8 cellular contexts compared by ENCODE assay signal in genomic region chr12:54368016-54368708, GRCh38. TPM values are rescaled to one million over a fixed set of nuclear protein-coding genes. Genes with fewer than 3 reads are reported as not detected.
A peak's percentile ranks its signal among the peaks of the same experiment; 100 is the strongest.
DNase-seq lines count a peak whose midpoint lies in the region; ATAC-seq and TF ChIP-seq lines count a peak whose summit lies in the region.

No MANE protein-coding gene starts in this region.

- intact Hi-C loops in esophagus squamous epithelium (cut with DNase I), result loop anchor here (10.0 kb wide), 1 partner anchor 73 kb away; no protein-coding TSS in a partner anchor

- peak overlapping the region; percentile 50 for H3K9ac ChIP-seq in Loucy (ENCODE audit: low read depth, low read length, poor library complexity, severe bottlenecking)
- peak overlapping the region in 2 of 5 donors; percentile 25 to 55 for H3K9ac ChIP-seq in subcutaneous abdominal adipose tissue (ENCODE audit: low read length in 5 of 5)

- in situ Hi-C loops in GM13976 (cut with MboI; ENCODE audit: low sequenced_read_pairs, unreplicated experiment), result loop anchor here (10.0 kb wide), 1 partner anchor 73 kb away; no protein-coding TSS in a partner anchor

- H3K4me1 Mint-ChIP-seq in activated T-cell treated with anti-CD3 and anti-CD28 coated beads, Interleukin-2, amount 50 U/mL, for 4 hours (ENCODE audit: low read depth), result peaks cover 39% of the 10 kb centered on the region

- H3K27ac ChIP-seq in esophagus squamous epithelium, result peak overlapping the region in 3 of 4 donors; percentile 71 to 84 (median 80)
- H3K27ac ChIP-seq in subcutaneous abdominal adipose tissue (ENCODE audit: low read depth, low read length), result no peak overlapping the region

- peak overlapping the region; percentile 43 for H3K4me3 Mint-ChIP-seq in activated T-cell treated with anti-CD3 and anti-CD28 coated beads, Interleukin-2, amount 50 U/mL, for 4 hours

- H3K27me3 ChIP-seq in Loucy (ENCODE audit: insufficient read depth, low read length, poor library complexity, severe bottlenecking), result no peaks in the 10 kb centered on the region
- no peaks in the 10 kb centered on the region for H3K27me3 ChIP-seq in esophagus squamous epithelium
- H3K27me3 ChIP-seq in subcutaneous abdominal adipose tissue (ENCODE audit: control insufficient read depth in 5 of 5, insufficient read depth in 4 of 5, low read length in 5 of 5), result no peaks in the 10 kb centered on the region

- no peak for TF ChIP-seq POLR2A in esophagus squamous epithelium (IDR thresholded peaks at IDR 0.05)

- no peaks in the 10 kb centered on the region for H3K79me2 ChIP-seq in Loucy (ENCODE audit: insufficient read depth, low read length)

- no peaks in the 10 kb centered on the region for H3K36me3 Mint-ChIP-seq in activated T-cell treated with anti-CD3 and anti-CD28 coated beads, Interleukin-2, amount 50 U/mL, for 4 hours (ENCODE audit: insufficient read depth)

- H3K9me3 ChIP-seq in Loucy (ENCODE audit: insufficient read depth, low read depth, low read length), result no peaks in the 10 kb centered on the region
- no peaks in the 10 kb centered on the region for H3K9me3 ChIP-seq in esophagus squamous epithelium
- no peaks in the 10 kb centered on the region for H3K9me3 ChIP-seq in subcutaneous abdominal adipose tissue (ENCODE audit: control insufficient read depth in 5 of 5, low read length in 5 of 5)

- no peaks in the 10 kb centered on the region for H4K20me1 ChIP-seq in Loucy (ENCODE audit: insufficient read depth, low read length, poor library complexity, severe bottlenecking)

- no peak for DNase-seq in activated T-cell treated with anti-CD3 and anti-CD28 coated beads, Interleukin-2, amount 50 U/mL, for 4 hours
- DNase-seq in activated T-cell treated with anti-CD3 and anti-CD28 coated beads, Interleukin-2, amount 50 U/mL, for 48 hours, result no peak
- no peak for DNase-seq in esophagus squamous epithelium (lab: John Stamatoyannopoulos, UW)
- DNase-seq in KG1 (lab: John Stamatoyannopoulos, UW), result no peak
- DNase-seq in GM13976 (ENCODE audit: low spot score), result no peak

- peak in 1 of 2 donors; percentile 12 for ATAC-seq in activated T-cell treated with anti-CD3 and anti-CD28 coated beads, Interleukin-2, amount 50 U/mL, for 4 hours
- no peak for ATAC-seq in GM18873 (IDR thresholded peaks at IDR 0.05; ENCODE audit: low FRiP score, unreplicated experiment)

- H3F3A ChIP-seq in Loucy (ENCODE audit: low read depth), result no peaks in the 10 kb centered on the region

- no peaks in the 10 kb centered on the region for H3K27me3 Mint-ChIP-seq in activated T-cell treated with anti-CD3 and anti-CD28 coated beads, Interleukin-2, amount 50 U/mL, for 4 hours (ENCODE audit: low read depth)

- H3K36me3 ChIP-seq in Loucy (ENCODE audit: insufficient read depth, low read length) (no peaks in the 10 kb centered on the region), esophagus squamous epithelium (peaks cover 0 to 41% (median 4%) of the 10 kb centered on the region in 3 donors), subcutaneous abdominal adipose tissue (ENCODE audit: control insufficient read depth in 5 of 5, insufficient read depth in 5 of 5, low read length in 5 of 5) (peaks cover 0 to 6% (median 0%) of the 10 kb centered on the region in 5 donors)

- H2AFZ ChIP-seq in Loucy (ENCODE audit: low read length), result peak overlapping the region; percentile 81

- peak overlapping the region; percentile 63 for H3K4me2 ChIP-seq in Loucy (ENCODE audit: low read depth, low read length, poor library complexity, severe bottlenecking)

- no peaks in the 10 kb centered on the region for H3K9me2 ChIP-seq in Loucy (replicated peaks; ENCODE audit: low read depth, low read length)

- peaks cover 24% of the 10 kb centered on the region for H3K4me1 ChIP-seq in Loucy (ENCODE audit: insufficient read depth, low read length, poor library complexity, severe bottlenecking)
- H3K4me1 ChIP-seq in esophagus squamous epithelium, result peaks cover 25 to 51% (median 26%) of the 10 kb centered on the region in 3 donors
- H3K4me1 ChIP-seq in subcutaneous abdominal adipose tissue (ENCODE audit: control insufficient read depth in 5 of 5, insufficient read depth in 5 of 5, low read length in 5 of 5), result peaks cover 0 to 56% (median 35%) of the 10 kb centered on the region in 5 donors

- 18 to 22% methylated on average over 4 to 5 of the region's 5 CpGs for WGBS in esophagus squamous epithelium, 2 donors

- no peaks in the 10 kb centered on the region for H3K9me3 Mint-ChIP-seq in activated T-cell treated with anti-CD3 and anti-CD28 coated beads, Interleukin-2, amount 50 U/mL, for 4 hours

- H3K4me3 ChIP-seq in Loucy (ENCODE audit: low read length, poor library complexity, severe bottlenecking) (peak overlapping the region; percentile 39), esophagus squamous epithelium (peak overlapping the region in 3 of 4 donors; percentile 30 to 54 (median 34)), subcutaneous abdominal adipose tissue (ENCODE audit: low read depth in 1 of 5, low read length in 5 of 5) (peak overlapping the region; percentile 12 to 49 (median 32))

- TF ChIP-seq CTCF in Loucy (conservative IDR thresholded peaks at IDR 0.05; ENCODE audit: low read length) (no peak), esophagus squamous epithelium (IDR thresholded peaks at IDR 0.05) (no peak), GM13976 (IDR thresholded peaks at IDR 0.05; ENCODE audit: borderline replicate concordance, control extremely low read depth, extremely low read depth, insufficient read depth, missing control alignments) (no peak)

RNA-seq across cellular contexts. Expression of gene GPR84, which starts 3.9 kb away (rescaled TPM):
- under 1 TPM in 2 of 3 donors, not detected in 1; 0.13 to 0.49 TPM for total RNA-seq in activated T-cell treated with anti-CD3 and anti-CD28 coated beads, Interleukin-2, amount 50 U/mL, for 4 hours
- total RNA-seq in esophagus squamous epithelium, result under 1 TPM in 1 of 4 donors, not detected in 3; 0.38 TPM

RNA-seq across cellular contexts. Expression of gene ZNF385A, which starts 16.4 kb away (rescaled TPM):
- total RNA-seq in activated T-cell treated with anti-CD3 and anti-CD28 coated beads, Interleukin-2, amount 50 U/mL, for 4 hours, result 1 to 10 TPM in 1 of 3 donors, under 1 TPM in 2; 0.48 to 1.1 (median 0.55) TPM
- total RNA-seq in esophagus squamous epithelium, result 100 to 1,000 TPM in 1 of 4 donors, 10 to 100 TPM in 3; 25.2 to 106 (median 37.8) TPM

RNA-seq across cellular contexts. Expression of gene COPZ1, which starts 43.2 kb away (rescaled TPM):
- 100 to 1,000 TPM in 2 of 3 donors, 10 to 100 TPM in 1; 97.5 to 113 (median 109) TPM for total RNA-seq in activated T-cell treated with anti-CD3 and anti-CD28 coated beads, Interleukin-2, amount 50 U/mL, for 4 hours
- total RNA-seq in esophagus squamous epithelium, result 100 to 1,000 TPM in 2 of 4 donors, 10 to 100 TPM in 2; 68.1 to 153 (median 97.9) TPM

RNA-seq across cellular contexts. Expression of gene ITGA5, which starts 50.9 kb away (rescaled TPM):
- total RNA-seq in activated T-cell treated with anti-CD3 and anti-CD28 coated beads, Interleukin-2, amount 50 U/mL, for 4 hours, result 10 to 100 TPM in 2 of 3 donors, 1 to 10 TPM in 1; 9.3 to 16.4 (median 12.4) TPM
- total RNA-seq in esophagus squamous epithelium, result 100 to 1,000 TPM in 1 of 4 donors, 10 to 100 TPM in 2, 1 to 10 TPM in 1; 7.5 to 112 (median 37.3) TPM

Comparison
In these comparisons a context has a peak if more than half of its experiments do, and no peak if none do; other contexts are left out.
1. RNA of gene ZNF385A, which starts 16.4 kb away (total RNA-seq): 25.2 to 106 TPM in esophagus squamous epithelium; 0.48 to 1.1 TPM in activated T-cell treated with anti-CD3 and anti-CD28 coated beads, Interleukin-2, amount 50 U/mL, for 4 hours; every median in the first group is over 10 times any median in the second.
2. Peak in every context shown above with its lines, with median percentiles within 50 percentile points of each other: H3K4me3 ChIP-seq.